ENCODE assay signal across 8 cellular contexts in genomic region chr5:1003296-1003937, GRCh38. TPM values are rescaled to one million over a fixed set of nuclear protein-coding genes. Genes with fewer than 3 reads are reported as not detected.
DNase-seq lines count a peak whose midpoint lies in the region; ATAC-seq and TF ChIP-seq lines count a peak whose summit lies in the region.

No MANE protein-coding gene starts in this region.

- no peaks in the 10 kb centered on the region for H3K79me2 ChIP-seq in KMS-11 (ENCODE audit: insufficient read depth, low read depth)

- H3K27ac ChIP-seq in KMS-11 (no peak overlapping the region), gastrocnemius medialis (peak overlapping the region in 3 of 4 donors; percentile 10 to 64 (median 18))

- H3K9me3 ChIP-seq in gastrocnemius medialis, result no peaks in the 10 kb centered on the region

- H4K20me1 ChIP-seq in KMS-11 (ENCODE audit: insufficient read depth), result no peaks in the 10 kb centered on the region

- DNase-seq in NCI-H69 (lab: John Stamatoyannopoulos, UW), result peak; percentile 97
- peak; percentile 57 for DNase-seq in dermis blood vessel endothelial cell
- peak in 1 of 2 donors; percentile 14 for DNase-seq in gastrocnemius medialis
- no peak for DNase-seq in anterior cingulate cortex (lab: John Stamatoyannopoulos, UW)

- peaks cover 59% of the 10 kb centered on the region for H3K4me1 ChIP-seq in KMS-11 (ENCODE audit: low read depth, poor library complexity, severe bottlenecking)
- H3K4me1 ChIP-seq in gastrocnemius medialis, result no peaks in the 10 kb centered on the region

- H3K9ac ChIP-seq in KMS-11, result no peak overlapping the region

- intact Hi-C loops in gastrocnemius medialis (cut with DNase I; ENCODE audit: low total_unique reads), result no loop called here

- no peak for ATAC-seq in gastrocnemius medialis
- no peak for ATAC-seq in HG02763 (IDR thresholded peaks at IDR 0.05; ENCODE audit: unreplicated experiment)
- no peak for ATAC-seq in HG02798 (IDR thresholded peaks at IDR 0.05; ENCODE audit: poor library complexity, unreplicated experiment)
- no peak for ATAC-seq in HG03442 (IDR thresholded peaks at IDR 0.05; ENCODE audit: unreplicated experiment)

- TF ChIP-seq CTCF in KMS-11 (conservative IDR thresholded peaks at IDR 0.05; ENCODE audit: low read depth, low read length), result no peak
- TF ChIP-seq CTCF in gastrocnemius medialis (IDR thresholded peaks at IDR 0.05 in 4 of 5, conservative IDR thresholded peaks at IDR 0.05 in 1 of 5), result no peak

- in situ Hi-C loops in gastrocnemius medialis (cut with MboI; ENCODE audit: low sequenced_read_pairs in 4 of 4), result loop anchor here in 1 of 4 donors (25.0 kb wide), 1 partner anchor 134 kb away; no protein-coding TSS in a partner anchor

- no peak overlapping the region for H2AFZ ChIP-seq in KMS-11 (ENCODE audit: low read depth)

- TF ChIP-seq POLR2A in gastrocnemius medialis (IDR thresholded peaks at IDR 0.05), result no peak

- H3K36me3 ChIP-seq in KMS-11 (ENCODE audit: insufficient read depth), result no peaks in the 10 kb centered on the region
- no peaks in the 10 kb centered on the region for H3K36me3 ChIP-seq in gastrocnemius medialis

- H3K27me3 ChIP-seq in KMS-11 (ENCODE audit: insufficient read depth, low read depth) (no peaks in the 10 kb centered on the region), gastrocnemius medialis (peaks cover 14 to 34% (median 28%) of the 10 kb centered on the region in 3 donors)

- H3K4me3 ChIP-seq in KMS-11 (IDR thresholded peaks at IDR 0.05; ENCODE audit: insufficient read depth, low read depth, low read length) (no peak overlapping the region), gastrocnemius medialis (no peak overlapping the region)

- peak overlapping the region; percentile 90 for H3K4me2 ChIP-seq in KMS-11

RNA-seq across cellular contexts. Expression of gene NKD2, which starts 5.2 kb away (rescaled TPM):
- total RNA-seq in dermis blood vessel endothelial cell (0.17 and 0.56 TPM in 2 replicates), gastrocnemius medialis (not detected)

Comparison
In these comparisons a context has a peak if more than half of its experiments do, and no peak if none do; other contexts are left out.
1. DNase-seq: peak in NCI-H69 (single experiment) and dermis blood vessel endothelial cell (single experiment); none in anterior cingulate cortex (0 of 58).